1 cellular context compared by ENCODE assay signal in the genomic region with DNA sequence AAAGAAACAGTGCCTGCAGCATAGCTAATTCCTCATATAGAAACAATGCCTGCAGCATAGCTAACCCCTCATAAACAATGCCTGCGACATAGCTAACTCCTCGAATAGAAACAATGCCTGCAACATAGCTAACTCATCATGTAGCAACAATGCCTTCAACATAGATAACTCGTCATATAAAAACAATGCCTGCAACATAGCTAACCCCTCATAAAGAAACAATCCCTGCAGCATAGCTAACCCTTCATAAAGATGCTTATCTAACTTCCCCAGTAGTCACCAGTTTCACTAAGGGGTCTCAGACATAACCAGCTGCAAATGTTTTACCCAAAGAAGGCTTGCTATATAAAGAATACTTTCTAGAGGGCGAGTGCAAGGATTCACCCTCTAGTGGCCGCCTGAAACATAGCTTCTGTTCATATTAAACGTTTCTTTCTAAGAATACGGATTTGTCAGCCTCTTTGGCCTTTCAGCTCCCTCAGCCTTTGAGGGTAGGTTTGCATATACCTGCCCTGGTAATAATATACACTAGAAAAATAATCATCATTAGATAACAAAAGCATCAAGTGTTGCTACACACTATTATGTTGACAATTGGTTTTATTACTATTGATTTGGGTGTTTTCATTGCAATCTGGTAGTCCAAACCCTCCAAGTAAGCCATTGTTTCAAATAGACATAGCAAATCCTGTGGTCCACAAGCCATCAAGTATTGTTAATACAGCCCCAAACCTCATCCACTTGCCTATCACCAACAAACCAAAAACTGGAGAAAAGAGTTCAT.
TF ChIP-seq lines count a peak whose summit lies in the region.

No MANE protein-coding gene starts in this region.

TF ChIP-seq in endothelial cell of umbilical vein, 7 proteins besides CTCF, POLR2A, EP300 and RAD21:
- TF ChIP-seq FOS (IDR thresholded peaks at IDR 0.05; ENCODE audit: borderline replicate concordance, insufficient read depth, low read length) = no peak
- no peak for TF ChIP-seq MAX (IDR thresholded peaks at IDR 0.05; ENCODE audit: insufficient read depth, insufficient read length)
- no peak for TF ChIP-seq GATA2 (IDR thresholded peaks at IDR 0.05; ENCODE audit: insufficient read depth, insufficient read length, low read depth, low read length)
- TF ChIP-seq JUN (IDR thresholded peaks at IDR 0.05; ENCODE audit: borderline replicate concordance, insufficient read depth, insufficient read length, low read depth) = no peak
- no peak for TF ChIP-seq EZH2 (IDR thresholded peaks at IDR 0.05; ENCODE audit: borderline replicate concordance, low read depth, low read length, severe bottlenecking)
- TF ChIP-seq POLR2AphosphoS5 (IDR thresholded peaks at IDR 0.05; ENCODE audit: insufficient read depth, low read depth, low read length) = no peak
- TF ChIP-seq MYC (IDR thresholded peaks at IDR 0.05; ENCODE audit: low read depth, low read length) = no peak
